ENCODE assay signal across 12 cellular contexts in genomic region chr2:28400434-28400833, GRCh38. TPM values are rescaled to one million over a fixed set of nuclear protein-coding genes. Genes with fewer than 3 reads are reported as not detected.
DNase-seq lines count a peak whose midpoint lies in the region; ATAC-seq and TF ChIP-seq lines count a peak whose summit lies in the region.
"Had no signal": no experiment of that assay in that cellular context is flagged by ENCODE, and none has a peak within 500 bp of the region (broad histone marks: within the 10 kb centered on the region; RNA-seq: fewer than 3 reads in every experiment).

No MANE protein-coding gene starts in this region.

- ATAC-seq in Right ventricle myocardium inferior: no peak
- ATAC-seq in left ventricle myocardium superior: no peak
- ATAC-seq in upper lobe of left lung (ENCODE audit: low FRiP score in 2 of 2): no peak
- ATAC-seq in HG02884 (IDR thresholded peaks at IDR 0.05; ENCODE audit: unreplicated experiment): no peak
- no peak for ATAC-seq in naive thymus-derived CD8-positive, alpha-beta T cell
- ATAC-seq: left lung had no signal

- H3K27ac ChIP-seq in coronary artery (peak overlapping the region; percentile 98 to 100), upper lobe of left lung (peak overlapping the region in 3 of 4 donors; percentile 18 to 100 (median 27))
- H3K27ac ChIP-seq: VCaP had no signal

- H3K36me3 Mint-ChIP-seq in nephron (ENCODE audit: low read depth): peaks cover 5% of the 10 kb centered on the region
- no peaks in the 10 kb centered on the region for H3K36me3 Mint-ChIP-seq in naive thymus-derived CD8-positive, alpha-beta T cell

- no peak for TF ChIP-seq POLR2A in upper lobe of left lung (IDR thresholded peaks at IDR 0.05)

- WGBS in upper lobe of left lung, 2 donors: 91 to 93% methylated on average over 7 of the region's 7 CpGs

- POLR2A ChIA-PET in naive thymus-derived CD8-positive, alpha-beta T cell (lab: Charles Lee): no interaction called here

- in situ Hi-C loops in HAP-1 (cut with MboI; ENCODE audit: low sequenced_read_pairs): loop anchor here (10.0 kb wide), 1 partner anchor 696 kb away; no protein-coding TSS in a partner anchor

- H3K9me3 Mint-ChIP-seq in nephron: no peaks in the 10 kb centered on the region
- H3K9me3 Mint-ChIP-seq in naive thymus-derived CD8-positive, alpha-beta T cell: no peaks in the 10 kb centered on the region

- H3K4me1 ChIP-seq in upper lobe of left lung: peaks cover 48 to 67% (median 67%) of the 10 kb centered on the region in 4 donors
- H3K4me1 ChIP-seq in HAP-1: peaks cover 5% of the 10 kb centered on the region; the same call in 1 of the 2 replicates

- DNase-seq in Right ventricle myocardium inferior (ENCODE audit: missing footprints) (peak; percentile 20), left ventricle myocardium superior (no peak), coronary artery (ENCODE audit: low spot score) (no peak), upper lobe of left lung (no peak), HAP-1 (ENCODE audit: low spot score in 2 of 2) (no peak)
- DNase-seq in naive thymus-derived CD8-positive, alpha-beta T cell: no peak
- DNase-seq: MM.1S, NCI-H524 had no signal

- H3K4me3 ChIP-seq in coronary artery (peak overlapping the region; percentile 83), upper lobe of left lung (no peak overlapping the region), HAP-1 (no peak overlapping the region)
- H3K4me3 ChIP-seq: left lung had no signal

- TF ChIP-seq CTCF in coronary artery (IDR thresholded peaks at IDR 0.05) (no peak), nephron (IDR thresholded peaks at IDR 0.05; ENCODE audit: unreplicated experiment in 3 of 3) (no peak), upper lobe of left lung (IDR thresholded peaks at IDR 0.05) (no peak)

- H3K27me3 Mint-ChIP-seq in nephron (ENCODE audit: low read depth): no peaks in the 10 kb centered on the region
- H3K27me3 Mint-ChIP-seq in naive thymus-derived CD8-positive, alpha-beta T cell: no peaks in the 10 kb centered on the region

- TF ChIP-seq EP300 in upper lobe of left lung (IDR thresholded peaks at IDR 0.05): no peak

- intact Hi-C loops in Right ventricle myocardium inferior (cut with DNase I) (no loop called here), left ventricle myocardium superior (cut with micrococcal nuclease) (no loop called here)

- H3K36me3 ChIP-seq in upper lobe of left lung: peaks cover 13 to 74% (median 39%) of the 10 kb centered on the region in 4 donors
- H3K36me3 ChIP-seq in HAP-1 (replicated peaks): no peaks in the 10 kb centered on the region

- peak overlapping the region in 2 of 3 experiments; percentile 13 to 25 for H3K27ac Mint-ChIP-seq in nephron
- H3K27ac Mint-ChIP-seq in naive thymus-derived CD8-positive, alpha-beta T cell: peak overlapping the region in 2 of 10 donors; percentile 2 to 14

- H3K4me1 Mint-ChIP-seq in nephron: peaks cover 54% of the 10 kb centered on the region
- peaks cover 18 to 66% (median 29%) of the 10 kb centered on the region in 4 donors for H3K4me1 Mint-ChIP-seq in naive thymus-derived CD8-positive, alpha-beta T cell

- H3K27me3 ChIP-seq in upper lobe of left lung: no peaks in the 10 kb centered on the region
- no peaks in the 10 kb centered on the region for H3K27me3 ChIP-seq in HAP-1 (ENCODE audit: low read depth)
- H3K27me3 ChIP-seq: left lung had no signal

- H3K9me3 ChIP-seq in upper lobe of left lung: no peaks in the 10 kb centered on the region
- no peaks in the 10 kb centered on the region for H3K9me3 ChIP-seq in HAP-1
- H3K9me3 ChIP-seq: left lung had no signal

- peak overlapping the region in 2 of 3 experiments; percentile 4 to 15 for H3K4me3 Mint-ChIP-seq in nephron
- H3K4me3 Mint-ChIP-seq in naive thymus-derived CD8-positive, alpha-beta T cell: no peak overlapping the region

RNA-seq across cellular contexts. Expression of gene FOSL2, which starts 7.8 kb away (rescaled TPM):
- total RNA-seq in Right ventricle myocardium inferior (48.5 TPM), left ventricle myocardium superior (45.7 TPM), upper lobe of left lung (100 to 1,000 TPM in 3 of 6 donors, 10 to 100 TPM in 3; 71.0 to 137 (median 91.0) TPM)
- total RNA-seq in naive thymus-derived CD8-positive, alpha-beta T cell: 1 to 10 TPM; 1.2 to 1.6 TPM
- polyA plus RNA-seq in naive thymus-derived CD8-positive, alpha-beta T cell: 1 to 10 TPM in 1 of 3 donors, under 1 TPM in 2; 0.46 to 6.5 (median 0.85) TPM

Comparison
In these comparisons a context has a peak if more than half of its experiments do, and no peak if none do; other contexts are left out.
1. H3K4me3 Mint-ChIP-seq: peak in nephron (2 of 3); none in naive thymus-derived CD8-positive, alpha-beta T cell (0 of 10).
2. RNA of gene FOSL2, which starts 7.8 kb away (total RNA-seq): 71.0 to 137 TPM in upper lobe of left lung, 48.5 TPM in Right ventricle myocardium inferior (single experiment) and 45.7 TPM in left ventricle myocardium superior (single experiment); 1.2 to 1.6 TPM in naive thymus-derived CD8-positive, alpha-beta T cell; every median in the first group is over 10 times any median in the second.